Comparison of ENCODE assay signal across 11 cellular contexts in genomic region chr9:36853233-36853632, GRCh38.
A peak's percentile ranks its signal among the peaks of the same experiment; 100 is the strongest.
DNase-seq lines count a peak whose midpoint lies in the region; ATAC-seq and TF ChIP-seq lines count a peak whose summit lies in the region.
"Had no signal": no experiment of that assay in that cellular context is flagged by ENCODE, and none has a peak within 500 bp of the region (broad histone marks: within the 10 kb centered on the region; RNA-seq: fewer than 3 reads in every experiment).

No MANE protein-coding gene starts in this region.

- H3K27ac Mint-ChIP-seq in activated T-cell treated with anti-CD3 and anti-CD28 coated beads, Interleukin-2, amount 50 U/mL, for 72 hours: peak overlapping the region; percentile 61
- H3K27ac Mint-ChIP-seq in activated B cell treated with CpG ODN at 0.5 μM for 24 hours: peak overlapping the region; percentile 35
- H3K27ac Mint-ChIP-seq in stimulated activated memory B cell treated with anti-CD40 and anti-IgM and Interleukin-4, amounts not matched to agents 10 μg/mL and 1 μg/mL and 100 μg/mL, for 72 hours: peak overlapping the region; percentile 56
- H3K27ac Mint-ChIP-seq: GM23338 had no signal

- no peak for DNase-seq in activated T-cell treated with anti-CD3 and anti-CD28 coated beads, Interleukin-2, amount 50 U/mL, for 72 hours
- no peak for DNase-seq in activated T-cell treated with anti-CD3 and anti-CD28 coated beads, Interleukin-2, amount 50 U/mL, for 4 hours
- no peak for DNase-seq in activated B cell treated with CpG ODN at 0.5 μM for 24 hours
- no peak for DNase-seq in left cardiac atrium
- no peak for DNase-seq in NCI-H446 (lab: John Stamatoyannopoulos, UW)
- DNase-seq in NK-92 (lab: John Stamatoyannopoulos, UW; ENCODE audit: unreplicated experiment): no peak
- DNase-seq: 8988T, Caco-2, HCEC 1CT had no signal

- peaks cover 7% of the 10 kb centered on the region for H3K27me3 Mint-ChIP-seq in activated T-cell treated with anti-CD3 and anti-CD28 coated beads, Interleukin-2, amount 50 U/mL, for 72 hours (ENCODE audit: low read depth)
- H3K27me3 Mint-ChIP-seq in activated T-cell treated with anti-CD3 and anti-CD28 coated beads, Interleukin-2, amount 50 U/mL, for 4 hours (ENCODE audit: low read depth): peaks cover under 1% of the 10 kb centered on the region
- H3K27me3 Mint-ChIP-seq in activated B cell treated with CpG ODN at 0.5 μM for 24 hours: no peaks in the 10 kb centered on the region
- H3K27me3 Mint-ChIP-seq in stimulated activated memory B cell treated with anti-CD40 and anti-IgM and Interleukin-4, amounts not matched to agents 10 μg/mL and 1 μg/mL and 100 μg/mL, for 72 hours: no peaks in the 10 kb centered on the region

- H3K4me3 Mint-ChIP-seq in activated T-cell treated with anti-CD3 and anti-CD28 coated beads, Interleukin-2, amount 50 U/mL, for 72 hours: no peak overlapping the region
- H3K4me3 Mint-ChIP-seq in activated T-cell treated with anti-CD3 and anti-CD28 coated beads, Interleukin-2, amount 50 U/mL, for 4 hours: no peak overlapping the region
- H3K4me3 Mint-ChIP-seq in activated B cell treated with CpG ODN at 0.5 μM for 24 hours: no peak overlapping the region
- H3K4me3 Mint-ChIP-seq in stimulated activated memory B cell treated with anti-CD40 and anti-IgM and Interleukin-4, amounts not matched to agents 10 μg/mL and 1 μg/mL and 100 μg/mL, for 72 hours: no peak overlapping the region
- H3K4me3 Mint-ChIP-seq: GM23338 had no signal

- H3K36me3 Mint-ChIP-seq in activated T-cell treated with anti-CD3 and anti-CD28 coated beads, Interleukin-2, amount 50 U/mL, for 72 hours (ENCODE audit: insufficient read depth in 2 of 2): no peaks in the 10 kb centered on the region
- no peaks in the 10 kb centered on the region for H3K36me3 Mint-ChIP-seq in activated T-cell treated with anti-CD3 and anti-CD28 coated beads, Interleukin-2, amount 50 U/mL, for 4 hours (ENCODE audit: insufficient read depth)
- H3K36me3 Mint-ChIP-seq in activated B cell treated with CpG ODN at 0.5 μM for 24 hours (ENCODE audit: low read depth): peaks cover 95% of the 10 kb centered on the region
- peaks cover 60% of the 10 kb centered on the region for H3K36me3 Mint-ChIP-seq in stimulated activated memory B cell treated with anti-CD40 and anti-IgM and Interleukin-4, amounts not matched to agents 10 μg/mL and 1 μg/mL and 100 μg/mL, for 72 hours

- CTCF ChIA-PET in activated B cell treated with CpG ODN at 0.5 μM for 24 hours (lab: Charles Lee): no interaction called here

- TF ChIP-seq CTCF in activated B cell treated with CpG ODN at 0.5 μM for 24 hours (IDR thresholded peaks at IDR 0.05): no peak

- H3K4me1 Mint-ChIP-seq in activated T-cell treated with anti-CD3 and anti-CD28 coated beads, Interleukin-2, amount 50 U/mL, for 72 hours (ENCODE audit: low read depth): peaks cover 9% of the 10 kb centered on the region
- peaks cover 5% of the 10 kb centered on the region for H3K4me1 Mint-ChIP-seq in activated T-cell treated with anti-CD3 and anti-CD28 coated beads, Interleukin-2, amount 50 U/mL, for 4 hours (ENCODE audit: low read depth)
- H3K4me1 Mint-ChIP-seq in activated B cell treated with CpG ODN at 0.5 μM for 24 hours: peaks cover 32% of the 10 kb centered on the region
- H3K4me1 Mint-ChIP-seq in stimulated activated memory B cell treated with anti-CD40 and anti-IgM and Interleukin-4, amounts not matched to agents 10 μg/mL and 1 μg/mL and 100 μg/mL, for 72 hours: peaks cover 53% of the 10 kb centered on the region

- H3K9me3 Mint-ChIP-seq in activated T-cell treated with anti-CD3 and anti-CD28 coated beads, Interleukin-2, amount 50 U/mL, for 72 hours: no peaks in the 10 kb centered on the region
- no peaks in the 10 kb centered on the region for H3K9me3 Mint-ChIP-seq in activated T-cell treated with anti-CD3 and anti-CD28 coated beads, Interleukin-2, amount 50 U/mL, for 4 hours
- no peaks in the 10 kb centered on the region for H3K9me3 Mint-ChIP-seq in activated B cell treated with CpG ODN at 0.5 μM for 24 hours
- H3K9me3 Mint-ChIP-seq in stimulated activated memory B cell treated with anti-CD40 and anti-IgM and Interleukin-4, amounts not matched to agents 10 μg/mL and 1 μg/mL and 100 μg/mL, for 72 hours: no peaks in the 10 kb centered on the region
- H3K9me3 Mint-ChIP-seq: GM23338 had no signal

- intact Hi-C loops in activated B cell treated with CpG ODN at 0.5 μM for 24 hours (cut with micrococcal nuclease) (loop anchor here (5.0 kb wide), 1 partner anchor 221 kb away; no protein-coding TSS in a partner anchor), left cardiac atrium (cut with DNase I) (no loop called here)

- no peak for ATAC-seq in activated T-cell treated with anti-CD3 and anti-CD28 coated beads, Interleukin-2, amount 50 U/mL, for 72 hours (replicated peaks in 1 of 2)
- no peak for ATAC-seq in activated T-cell treated with anti-CD3 and anti-CD28 coated beads, Interleukin-2, amount 50 U/mL, for 4 hours
- ATAC-seq in activated B cell treated with CpG ODN at 0.5 μM for 24 hours (ENCODE audit: low read depth) (no peak), left cardiac atrium (no peak)
- ATAC-seq in stimulated activated memory B cell treated with anti-CD40 and anti-IgM and Interleukin-4, amounts not matched to agents 10 μg/mL and 1 μg/mL and 100 μg/mL, for 72 hours: no peak
- ATAC-seq: GM23338 had no signal

- POLR2A ChIA-PET in activated B cell treated with CpG ODN at 0.5 μM for 24 hours (lab: Charles Lee): interaction anchor here (1.0 kb wide), 1 partner anchor 448 kb away, joined by 3 read pairs; no protein-coding TSS in a partner anchor
